10 cellular contexts compared by ENCODE assay signal in the genomic region with DNA sequence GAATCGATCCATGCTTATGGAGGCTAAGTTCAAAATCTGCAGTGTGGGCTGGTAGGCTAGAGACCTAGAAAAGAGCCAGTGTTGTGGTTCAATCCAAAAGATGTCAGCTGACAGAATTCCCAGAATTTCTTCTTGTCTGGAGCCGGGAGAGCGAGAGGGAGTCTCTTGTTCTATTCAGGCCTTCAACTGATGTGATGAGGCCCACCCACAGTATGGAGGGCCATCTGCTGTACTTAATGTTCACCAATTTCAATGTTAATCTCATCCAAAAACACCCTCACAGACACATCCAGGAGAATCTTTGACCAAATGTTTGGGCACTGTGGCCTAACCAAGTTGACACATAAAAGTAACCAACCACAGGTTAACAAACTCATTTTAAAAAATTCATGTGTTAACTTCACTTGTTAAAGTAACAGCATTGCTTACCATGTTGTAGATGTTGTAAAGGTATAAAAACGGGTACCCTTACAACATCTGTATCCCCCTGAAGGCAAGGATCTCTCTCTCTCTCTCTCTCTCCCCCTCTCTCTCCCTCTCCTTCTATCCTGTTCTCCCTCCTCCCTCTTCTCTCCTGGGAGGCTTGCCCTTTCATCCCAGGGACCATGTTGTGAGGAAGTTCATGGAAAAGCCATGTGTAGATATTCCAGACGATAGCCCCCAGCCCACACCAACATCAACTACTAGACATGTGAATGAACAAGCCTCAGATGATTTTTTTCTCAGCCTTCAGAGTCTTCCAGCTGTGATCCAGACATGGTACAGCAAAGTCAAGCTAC.
A peak's percentile ranks its signal among the peaks of the same experiment; 100 is the strongest.
DNase-seq lines count a peak whose midpoint lies in the region; ATAC-seq and TF ChIP-seq lines count a peak whose summit lies in the region.
"Had no signal": no experiment of that assay in that cellular context is flagged by ENCODE, and none has a peak within 500 bp of the region (broad histone marks: within the 10 kb centered on the region; RNA-seq: fewer than 3 reads in every experiment).

No MANE protein-coding gene starts in this region.

- H3K9me3 Mint-ChIP-seq in CD14-positive monocyte = no peaks in the 10 kb centered on the region

- H3K27me3 ChIP-seq in OCI-LY1 (ENCODE audit: insufficient read depth, low read length) (no peaks in the 10 kb centered on the region), dorsolateral prefrontal cortex (no peaks in the 10 kb centered on the region), trophoblast cell (ENCODE audit: insufficient read depth, low read length) (no peaks in the 10 kb centered on the region)

- H3K4me3 ChIP-seq in OCI-LY1 (ENCODE audit: low read depth, low read length, poor library complexity, severe bottlenecking) = no peak overlapping the region
- H3K4me3 ChIP-seq in dorsolateral prefrontal cortex = peak overlapping the region in 1 of 59 donors; percentile 58
- H3K4me3 ChIP-seq in trophoblast cell (ENCODE audit: low read depth, low read length) = no peak overlapping the region
- H3K4me3 ChIP-seq: SK-N-MC had no signal

- H3K23ac ChIP-seq in trophoblast cell (ENCODE audit: low read length) = no peak overlapping the region

- no peak overlapping the region for H2AK5ac ChIP-seq in trophoblast cell (ENCODE audit: low read length)

- no peaks in the 10 kb centered on the region for H3K36me3 Mint-ChIP-seq in CD14-positive monocyte

- H2BK5ac ChIP-seq in trophoblast cell (ENCODE audit: low read depth, low read length, poor library complexity) = peak overlapping the region; percentile 26

- no peak for DNase-seq in CD14-positive monocyte (ENCODE audit: low spot score)
- no peak for DNase-seq in dorsolateral prefrontal cortex
- DNase-seq in trophoblast cell = no peak
- DNase-seq in amniotic stem cell (lab: John Stamatoyannopoulos, UW) = no peak
- DNase-seq in amygdala (lab: John Stamatoyannopoulos, UW) = no peak
- DNase-seq: KG1 had no signal

- no peak overlapping the region for H3K18ac ChIP-seq in trophoblast cell (ENCODE audit: low read length)

- ATAC-seq in HG02840 (IDR thresholded peaks at IDR 0.05; ENCODE audit: low FRiP score, unreplicated experiment) (no peak), GM18873 (IDR thresholded peaks at IDR 0.05; ENCODE audit: low FRiP score, unreplicated experiment) (no peak)

- peak overlapping the region; percentile 86 to 97 (median 94) for H3K27ac Mint-ChIP-seq in CD14-positive monocyte

- H3K4ac ChIP-seq in trophoblast cell (ENCODE audit: low read depth, low read length) = no peak overlapping the region

- peaks cover 31% of the 10 kb centered on the region for H3F3A ChIP-seq in OCI-LY1 (ENCODE audit: insufficient read depth, low read length)

- H3K9ac ChIP-seq in OCI-LY1 (ENCODE audit: low read length) (peak overlapping the region; percentile 74; the same call in 1 of the 2 replicates), trophoblast cell (ENCODE audit: low read length) (no peak overlapping the region)

- no peak overlapping the region for H2BK12ac ChIP-seq in trophoblast cell (ENCODE audit: low read length)

- H3K27ac ChIP-seq in OCI-LY1 (ENCODE audit: low read depth, low read length, poor library complexity, severe bottlenecking) (peak overlapping the region; percentile 100), dorsolateral prefrontal cortex (peak overlapping the region; percentile 94 to 100 (median 99)), trophoblast cell (ENCODE audit: low read depth, low read length) (no peak overlapping the region)

- peak overlapping the region; percentile 32; the same call in 1 of the 2 replicates for H2AFZ ChIP-seq in OCI-LY1 (ENCODE audit: low read length)
- H2AFZ ChIP-seq in trophoblast cell (ENCODE audit: insufficient read depth, low read length, poor library complexity) = no peak overlapping the region

- H3K79me2 ChIP-seq in OCI-LY1 (ENCODE audit: insufficient read depth, low read length) (no peaks in the 10 kb centered on the region), trophoblast cell (ENCODE audit: control insufficient read depth, insufficient read depth, low read length, poor library complexity) (no peaks in the 10 kb centered on the region)

- H3K4me1 Mint-ChIP-seq in CD14-positive monocyte = peaks cover 31% of the 10 kb centered on the region

- peak overlapping the region; percentile 3 for H2BK120ac ChIP-seq in trophoblast cell (ENCODE audit: insufficient read depth, low read length, poor library complexity)

- no peak overlapping the region for H3K14ac ChIP-seq in trophoblast cell (ENCODE audit: low read length)

- H4K12ac ChIP-seq in trophoblast cell (ENCODE audit: low read depth, low read length) = no peak overlapping the region

- TF ChIP-seq CTCF in CD14-positive monocyte (IDR thresholded peaks at IDR 0.05) (no peak), OCI-LY1 (IDR thresholded peaks at IDR 0.05; ENCODE audit: low read length) (no peak), dorsolateral prefrontal cortex (IDR thresholded peaks at IDR 0.05 in 54 of 56, conservative IDR thresholded peaks at IDR 0.05 in 2 of 56; ENCODE audit: low read depth in 1 of 56, partially characterized antibody in 56 of 56) (no peak)

- no peak overlapping the region for H3K4me3 Mint-ChIP-seq in CD14-positive monocyte

- H3K4me1 ChIP-seq in OCI-LY1 (ENCODE audit: insufficient read depth, low read length, severe bottlenecking) (peaks cover 92% of the 10 kb centered on the region), trophoblast cell (ENCODE audit: control insufficient read depth in 1 of 2, insufficient read depth in 2 of 2, low read length in 2 of 2) (peaks cover 8 to 12% of the 10 kb centered on the region in 2 experiments)

- H3K36me3 ChIP-seq in OCI-LY1 (ENCODE audit: insufficient read depth, low read length) (no peaks in the 10 kb centered on the region), trophoblast cell (ENCODE audit: control insufficient read depth in 1 of 2, insufficient read depth in 2 of 2, low read length in 2 of 2) (no peaks in the 10 kb centered on the region)

- H4K20me1 ChIP-seq in OCI-LY1 (ENCODE audit: insufficient read depth, low read length) = no peaks in the 10 kb centered on the region

- no peak overlapping the region for H4K8ac ChIP-seq in trophoblast cell (ENCODE audit: low read depth, low read length)

- intact Hi-C loops in CD14-positive monocyte (cut with micrococcal nuclease) = no loop called here
- intact Hi-C loops in dorsolateral prefrontal cortex (cut with DNase I) = loop anchor here (1.0 to 5.0 kb wide), 2 partner anchors 49 to 69 kb away; partner anchors contain the start of gene CHD2 (in 1 of the 2)

- H4K91ac ChIP-seq in trophoblast cell (ENCODE audit: low read depth, low read length) = peak overlapping the region; percentile 7

- H3K9me2 ChIP-seq in OCI-LY1 (ENCODE audit: low read depth, low read length) = no peaks in the 10 kb centered on the region

- H3K9me3 ChIP-seq in OCI-LY1 (ENCODE audit: low read length) = no peaks in the 10 kb centered on the region
- no peaks in the 10 kb centered on the region for H3K9me3 ChIP-seq in trophoblast cell (ENCODE audit: insufficient read depth, low read depth, low read length)

- peaks cover 0 to 5% (median 0%) of the 10 kb centered on the region in 3 donors for H3K27me3 Mint-ChIP-seq in CD14-positive monocyte (ENCODE audit: low read depth in 3 of 3)

- peaks cover 4% of the 10 kb centered on the region for H3K79me1 ChIP-seq in trophoblast cell (ENCODE audit: low read length)

- WGBS in trophoblast cell (ENCODE audit: extremely low coverage, insufficient coverage, insufficient read length) = no CpG with 5 or more reads among the region's 5 CpGs

- H3K4me2 ChIP-seq in OCI-LY1 (ENCODE audit: low read length) (peak overlapping the region; percentile 82; the same call in 1 of the 2 replicates), trophoblast cell (ENCODE audit: low read length) (no peak overlapping the region)

Comparison
In these comparisons a context has a peak if more than half of its experiments do, and no peak if none do; other contexts are left out.
1. intact Hi-C loops: an anchor here in dorsolateral prefrontal cortex (1.0 to 5.0 kb wide); none called in CD14-positive monocyte.